21 cellular contexts compared by ENCODE assay signal in genomic region chr7:47280114-47280513, GRCh38.
A peak's percentile ranks its signal among the peaks of the same experiment; 100 is the strongest.
DNase-seq lines count a peak whose midpoint lies in the region; ATAC-seq, FAIRE-seq and TF ChIP-seq lines count a peak whose summit lies in the region.
"Had no signal": no experiment of that assay in that cellular context is flagged by ENCODE, and none has a peak within 500 bp of the region (broad histone marks: within the 10 kb centered on the region; RNA-seq: fewer than 3 reads in every experiment).

No MANE protein-coding gene starts in this region.

- no peak overlapping the region for H3K4me3 Mint-ChIP-seq in CD14-positive monocyte
- peak overlapping the region; percentile 3 for H3K4me3 Mint-ChIP-seq in memory B cell
- H3K4me3 Mint-ChIP-seq in CD4-positive, alpha-beta memory T cell, result no peak overlapping the region

- H3K4me1 ChIP-seq in Karpas-422 (ENCODE audit: low read length), result peaks cover 24% of the 10 kb centered on the region
- no peaks in the 10 kb centered on the region for H3K4me1 ChIP-seq in CD4-positive, alpha-beta memory T cell (ENCODE audit: insufficient read depth, low read length)
- H3K4me1 ChIP-seq: BE2C had no signal

- no peak overlapping the region for H2AFZ ChIP-seq in Karpas-422 (ENCODE audit: low read length)

- H3K27me3 Mint-ChIP-seq in CD14-positive monocyte (ENCODE audit: low read depth in 3 of 3), result peaks cover 0 to 3% (median 0%) of the 10 kb centered on the region in 3 donors
- H3K27me3 Mint-ChIP-seq in memory B cell, result no peaks in the 10 kb centered on the region
- peaks cover 0 to 3% of the 10 kb centered on the region in 2 donors for H3K27me3 Mint-ChIP-seq in CD4-positive, alpha-beta memory T cell
- H3K27me3 Mint-ChIP-seq: CD4-positive, CD25-positive, alpha-beta regulatory T cell had no signal

- intact Hi-C loops in CD14-positive monocyte (cut with micrococcal nuclease), result no loop called here
- intact Hi-C loops in CD4-positive, alpha-beta memory T cell (cut with micrococcal nuclease), result no loop called here

- DNase-seq in CD14-positive monocyte (ENCODE audit: low spot score), result no peak
- DNase-seq in Karpas-422, result peak; percentile 59
- no peak for DNase-seq in memory B cell (ENCODE audit: low spot score in 2 of 2)
- no peak for DNase-seq in CD4-positive, alpha-beta memory T cell
- DNase-seq in UCSD-AML1 (lab: John Stamatoyannopoulos, UW; ENCODE audit: unreplicated experiment), result no peak
- no peak for DNase-seq in RCC 7860 (ENCODE audit: low spot score)
- DNase-seq: BE2C; Calu3; CD4-positive, CD25-positive, alpha-beta regulatory T cell; DMS 273 treated with DMSO at 0.1 percent for 48 hours; DMS79; EL had no signal

- no peaks in the 10 kb centered on the region for H3K79me2 ChIP-seq in Karpas-422 (ENCODE audit: low read length)

- CTCF ChIA-PET in CD4-positive, alpha-beta memory T cell (lab: Charles Lee; ENCODE audit: partially characterized antibody), result no interaction called here

- no peak overlapping the region for H3K9ac ChIP-seq in Karpas-422 (ENCODE audit: low read length)

- TF ChIP-seq CTCF in CD14-positive monocyte (IDR thresholded peaks at IDR 0.05), result no peak

- no peak for FAIRE-seq in RCC 7860 (lab: Jason Lieb, UNC)
- FAIRE-seq: A204.1, G401.6, GM12891, GM19239, H1, K562 had no signal

- no peak overlapping the region for H3K4me2 ChIP-seq in Karpas-422 (ENCODE audit: low read depth, low read length, poor library complexity, severe bottlenecking)

- H3K9me3 Mint-ChIP-seq in CD14-positive monocyte, result peaks cover 0 to 2% (median 0%) of the 10 kb centered on the region in 7 donors
- no peaks in the 10 kb centered on the region for H3K9me3 Mint-ChIP-seq in memory B cell
- H3K9me3 Mint-ChIP-seq in CD4-positive, alpha-beta memory T cell, result peaks cover 0 to 7% (median 0%) of the 10 kb centered on the region in 8 donors

- ATAC-seq in memory B cell (ENCODE audit: low read depth) (peak; percentile 46), HG03520 (IDR thresholded peaks at IDR 0.05; ENCODE audit: unreplicated experiment) (no peak)
- ATAC-seq: HCT116, K562 had no signal

- no peaks in the 10 kb centered on the region for H3K27me3 ChIP-seq in Karpas-422 (ENCODE audit: low read length)
- H3K27me3 ChIP-seq in CD4-positive, alpha-beta memory T cell (ENCODE audit: insufficient read depth, low read length), result no peaks in the 10 kb centered on the region
- H3K27me3 ChIP-seq: BE2C had no signal

- peak overlapping the region; percentile 2; the same call in 1 of the 2 replicates for H3K27ac ChIP-seq in Karpas-422 (ENCODE audit: low read length)
- no peak overlapping the region for H3K27ac ChIP-seq in CD4-positive, alpha-beta memory T cell (ENCODE audit: low read depth, low read length)
- H3K27ac ChIP-seq: HL-60 had no signal

- H4K20me1 ChIP-seq in Karpas-422 (ENCODE audit: insufficient read depth, low read depth, low read length), result no peaks in the 10 kb centered on the region

- 0 out of 2 replicates have a peak, but pooled peaks cover 11% of the 10 kb centered on the region for H3K36me3 ChIP-seq in Karpas-422 (ENCODE audit: insufficient read depth, low read length)
- H3K36me3 ChIP-seq in CD4-positive, alpha-beta memory T cell (ENCODE audit: insufficient read depth, low read length), result no peaks in the 10 kb centered on the region
- H3K36me3 ChIP-seq: BE2C had no signal

- H3K27ac Mint-ChIP-seq in CD14-positive monocyte, result peak overlapping the region in 4 of 7 donors; percentile 5 to 65 (median 15)
- H3K27ac Mint-ChIP-seq in memory B cell, result no peak overlapping the region
- peak overlapping the region in 1 of 7 donors; percentile 20 for H3K27ac Mint-ChIP-seq in CD4-positive, alpha-beta memory T cell
- H3K27ac Mint-ChIP-seq: CD4-positive, CD25-positive, alpha-beta regulatory T cell had no signal

- H3K9me2 ChIP-seq in Karpas-422 (replicated peaks; ENCODE audit: insufficient read depth, low read length), result no peaks in the 10 kb centered on the region

- H3K36me3 Mint-ChIP-seq in CD14-positive monocyte (peaks cover 88 to 99% of the 10 kb centered on the region in 2 donors), memory B cell (peaks cover 39% of the 10 kb centered on the region)
- H3K36me3 Mint-ChIP-seq in CD4-positive, alpha-beta memory T cell, result no peaks in the 10 kb centered on the region
- H3K36me3 Mint-ChIP-seq: CD4-positive, CD25-positive, alpha-beta regulatory T cell had no signal

- H3K4me1 Mint-ChIP-seq in CD14-positive monocyte, result no peaks in the 10 kb centered on the region
- H3K4me1 Mint-ChIP-seq in memory B cell, result peaks cover 9% of the 10 kb centered on the region
- no peaks in the 10 kb centered on the region for H3K4me1 Mint-ChIP-seq in CD4-positive, alpha-beta memory T cell
- H3K4me1 Mint-ChIP-seq: CD4-positive, CD25-positive, alpha-beta regulatory T cell had no signal

- H3K9me3 ChIP-seq in Karpas-422 (ENCODE audit: low read length), result no peaks in the 10 kb centered on the region
- H3K9me3 ChIP-seq in CD4-positive, alpha-beta memory T cell (ENCODE audit: control insufficient read depth in 1 of 2, low read length in 2 of 2), result no peaks in the 10 kb centered on the region
- H3K9me3 ChIP-seq: BE2C had no signal

- POLR2A ChIA-PET in CD4-positive, alpha-beta memory T cell (lab: Charles Lee; ENCODE audit: partially characterized antibody), result no interaction called here

- H3K4me3 ChIP-seq in Karpas-422 (ENCODE audit: low read length), result no peak overlapping the region
- H3K4me3 ChIP-seq in CD4-positive, alpha-beta memory T cell (ENCODE audit: low read length in 2 of 2), result no peak overlapping the region
- H3K4me3 ChIP-seq: K562 had no signal
